ENCODE assay signal across 22 cellular contexts in the genomic region with DNA sequence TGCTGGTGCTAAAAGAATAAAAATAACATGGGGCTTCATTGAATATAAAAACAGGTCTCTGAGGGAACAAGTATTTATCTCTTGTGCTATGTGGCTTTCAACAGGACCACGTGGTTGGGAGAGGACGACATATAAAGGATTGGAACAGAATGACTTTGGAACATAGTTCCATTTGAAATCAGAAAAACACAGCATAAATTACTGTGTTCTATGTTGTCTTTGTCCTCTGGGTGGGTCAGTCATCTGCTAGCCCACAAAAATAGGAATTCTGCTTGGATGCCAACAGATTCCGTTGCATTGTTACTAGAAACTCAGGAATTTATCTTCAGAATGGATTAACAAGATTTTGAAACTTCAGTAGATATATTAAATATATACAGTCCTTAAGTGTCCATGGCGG. TPM values are rescaled to one million over a fixed set of nuclear protein-coding genes. Genes with fewer than 3 reads are reported as not detected.
A peak's percentile ranks its signal among the peaks of the same experiment; 100 is the strongest.
DNase-seq lines count a peak whose midpoint lies in the region.
"Had no signal": no experiment of that assay in that cellular context is flagged by ENCODE, and none has a peak within 500 bp of the region (broad histone marks: within the 10 kb centered on the region; RNA-seq: fewer than 3 reads in every experiment).

No MANE protein-coding gene starts in this region.

- H3K36me3 Mint-ChIP-seq in activated naive CD4-positive, alpha-beta T cell treated with anti-CD3 and anti-CD28 coated beads for 36 hours (ENCODE audit: low read depth) = peaks cover 33% of the 10 kb centered on the region

- no peaks in the 10 kb centered on the region for H3K27me3 Mint-ChIP-seq in activated naive CD4-positive, alpha-beta T cell treated with anti-CD3 and anti-CD28 coated beads for 36 hours (ENCODE audit: low read depth)
- H3K27me3 Mint-ChIP-seq: activated naive CD8-positive, alpha-beta T cell treated with anti-CD3 and anti-CD28 coated beads, Interleukin-2, amount 50 U/mL, for 24 hours; CD4-positive, alpha-beta T cell; stimulated activated naive CD8-positive, alpha-beta T cell treated with anti-CD3 and anti-CD28 coated beads, Interleukin-15, Interleukin-2, amounts not matched to agents 100 ng/mL and 50 ng/mL, for 24 hours; T-helper 17 cell had no signal

- DNase-seq in A172 (ENCODE audit: low spot score) (peak; percentile 24), HS-27A (ENCODE audit: low read depth) (peak; percentile 20), caudate nucleus (lab: John Stamatoyannopoulos, UW) (peak in 10 of 61 donors; percentile 2 to 32 (median 8)), midbrain (lab: John Stamatoyannopoulos, UW) (peak; percentile 75), ACHN (no peak), T-helper 1 cell (no peak)
- DNase-seq in activated naive CD4-positive, alpha-beta T cell treated with anti-CD3 and anti-CD28 coated beads for 36 hours = no peak
- DNase-seq in activated CD4-positive, CD25-positive, alpha-beta regulatory T cell (lab: John Stamatoyannopoulos, UW) = no peak
- DNase-seq: 8988T; activated naive CD8-positive, alpha-beta T cell treated with anti-CD3 and anti-CD28 coated beads, Interleukin-2, amount 50 U/mL, for 24 hours; CD4-positive, alpha-beta T cell; cerebellar nuclear complex; DMS79; Kasumi-1; NCI-H2227 treated with DMSO at 0.1 percent for 48 hours; right cardiac atrium; T-helper 17 cell; upper lobe of right lung had no signal

- CTCF ChIA-PET in activated naive CD4-positive, alpha-beta T cell treated with anti-CD3 and anti-CD28 coated beads for 36 hours (lab: Charles Lee) = no interaction called here

- in situ Hi-C loops in ACHN (cut with HindIII; ENCODE audit: low pct_ligation_motif_present, low pct_unique_long_range_greater_than_20kb, low sequenced_read_pairs) = no loop called here

- H3K9me3 Mint-ChIP-seq in activated naive CD4-positive, alpha-beta T cell treated with anti-CD3 and anti-CD28 coated beads for 36 hours = no peaks in the 10 kb centered on the region
- H3K9me3 Mint-ChIP-seq: activated naive CD8-positive, alpha-beta T cell treated with anti-CD3 and anti-CD28 coated beads, Interleukin-2, amount 50 U/mL, for 24 hours; CD4-positive, alpha-beta T cell; stimulated activated naive CD8-positive, alpha-beta T cell treated with anti-CD3 and anti-CD28 coated beads, Interleukin-15, Interleukin-2, amounts not matched to agents 100 ng/mL and 50 ng/mL, for 24 hours had no signal

- H3K4me3 Mint-ChIP-seq in activated naive CD4-positive, alpha-beta T cell treated with anti-CD3 and anti-CD28 coated beads for 36 hours = no peak overlapping the region
- H3K4me3 Mint-ChIP-seq: activated naive CD8-positive, alpha-beta T cell treated with anti-CD3 and anti-CD28 coated beads, Interleukin-2, amount 50 U/mL, for 24 hours; CD4-positive, alpha-beta T cell; stimulated activated naive CD8-positive, alpha-beta T cell treated with anti-CD3 and anti-CD28 coated beads, Interleukin-15, Interleukin-2, amounts not matched to agents 100 ng/mL and 50 ng/mL, for 24 hours; T-helper 17 cell had no signal

- peak overlapping the region; percentile 80 for H3K27ac ChIP-seq in caudate nucleus (ENCODE audit: low read depth, low read length)
- H3K27ac ChIP-seq: RWPE1, upper lobe of right lung had no signal

- H3K4me1 Mint-ChIP-seq in activated naive CD4-positive, alpha-beta T cell treated with anti-CD3 and anti-CD28 coated beads for 36 hours (ENCODE audit: low read depth) = peaks cover 31% of the 10 kb centered on the region

- intact Hi-C loops in activated naive CD4-positive, alpha-beta T cell treated with anti-CD3 and anti-CD28 coated beads for 36 hours (cut with micrococcal nuclease) = no loop called here

- no peak overlapping the region for H3K27ac Mint-ChIP-seq in activated naive CD4-positive, alpha-beta T cell treated with anti-CD3 and anti-CD28 coated beads for 36 hours
- H3K27ac Mint-ChIP-seq: activated naive CD8-positive, alpha-beta T cell treated with anti-CD3 and anti-CD28 coated beads, Interleukin-2, amount 50 U/mL, for 24 hours; CD4-positive, alpha-beta T cell; stimulated activated naive CD8-positive, alpha-beta T cell treated with anti-CD3 and anti-CD28 coated beads, Interleukin-15, Interleukin-2, amounts not matched to agents 100 ng/mL and 50 ng/mL, for 24 hours; T-helper 17 cell had no signal

RNA-seq across cellular contexts. Expression of a gene that starts 5.9 kb away (rescaled TPM):
- total RNA-seq in A172 (2014; rRNA removed; shearing (Covaris generic)) = 13.4 and 18.0 TPM in 2 replicates
- 10 to 100 TPM; 45.7 to 47.0 TPM for total RNA-seq in activated naive CD4-positive, alpha-beta T cell treated with anti-CD3 and anti-CD28 coated beads for 36 hours

RNA-seq across cellular contexts. Expression of a gene that starts 40.0 kb away (rescaled TPM):
- 71.8 and 77.5 TPM in 2 replicates for total RNA-seq in A172 (2014; rRNA removed; shearing (Covaris generic))
- 100 to 1,000 TPM; 130 to 132 TPM for total RNA-seq in activated naive CD4-positive, alpha-beta T cell treated with anti-CD3 and anti-CD28 coated beads for 36 hours

RNA-seq across cellular contexts. Expression of a gene that starts 49.5 kb away (rescaled TPM):
- not detected in 2 replicates for total RNA-seq in A172 (2014; rRNA removed; shearing (Covaris generic))
- not detected for total RNA-seq in activated naive CD4-positive, alpha-beta T cell treated with anti-CD3 and anti-CD28 coated beads for 36 hours
- total RNA-seq: activated CD8-positive, alpha-beta memory T cell treated with anti-CD3 and anti-CD28 coated beads for 36 hours; CD4-positive, alpha-beta T cell; lung microvascular endothelial cell; right cardiac atrium; T-helper 17 cell; upper lobe of right lung had no signal

Comparison
In these comparisons a context has a peak if more than half of its experiments do, and no peak if none do; other contexts are left out.
1. DNase-seq: peak in A172 (single experiment), HS-27A (single experiment) and midbrain (single experiment); none in ACHN (single experiment), T-helper 1 cell (0 of 5), activated naive CD4-positive, alpha-beta T cell treated with anti-CD3 and anti-CD28 coated beads for 36 hours (single experiment) and activated CD4-positive, CD25-positive, alpha-beta regulatory T cell (0 of 4).